In genomic region chr20:10332656-10333421, GRCh38 we compare ENCODE assay signal across 18 cellular contexts.
A peak's percentile ranks its signal among the peaks of the same experiment; 100 is the strongest.
DNase-seq lines count a peak whose midpoint lies in the region; TF ChIP-seq lines count a peak whose summit lies in the region.
"Had no signal": no experiment of that assay in that cellular context is flagged by ENCODE, and none has a peak within 500 bp of the region (broad histone marks: within the 10 kb centered on the region; RNA-seq: fewer than 3 reads in every experiment).

No MANE protein-coding gene starts in this region.

- no peaks in the 10 kb centered on the region for H3K36me3 ChIP-seq in esophagus muscularis mucosa
- H3K36me3 ChIP-seq: heart left ventricle had no signal

- no peak for TF ChIP-seq POLR2A in esophagus muscularis mucosa (IDR thresholded peaks at IDR 0.05; ENCODE audit: low read depth)

- H3K4me3 ChIP-seq in skeletal muscle cell (ENCODE audit: low read depth, low read length) (no peak overlapping the region), esophagus muscularis mucosa (no peak overlapping the region)
- H3K4me3 ChIP-seq: heart left ventricle, testis had no signal

- no peak for TF ChIP-seq CTCF in esophagus muscularis mucosa (IDR thresholded peaks at IDR 0.05)

- no peaks in the 10 kb centered on the region for H3K4me1 ChIP-seq in esophagus muscularis mucosa

- H3K9me3 ChIP-seq in esophagus muscularis mucosa, result no peaks in the 10 kb centered on the region
- H3K9me3 ChIP-seq: heart left ventricle, testis had no signal

- intact Hi-C loops in esophagus muscularis mucosa (cut with DNase I), result no loop called here

- no peak overlapping the region for H3K27ac ChIP-seq in esophagus muscularis mucosa (replicated peaks in 1 of 4)
- H3K27ac ChIP-seq: heart left ventricle had no signal

- 59% methylated on average over 4 of the region's 4 CpGs for WGBS in esophagus muscularis mucosa

- DNase-seq in NCI-H146 (lab: John Stamatoyannopoulos, UW) (peak; percentile 14), NCI-H446 treated with DMSO at 0.1 percent for 48 hours (lab: John Stamatoyannopoulos, UW) (peak; percentile 92), dedifferentiated amniotic fluid mesenchymal stem cell (ENCODE audit: extremely low spot score) (peak; percentile 78), skeletal muscle cell (ENCODE audit: low read depth) (peak; percentile 80), T-helper 9 cell (no peak), GOT3 (lab: John Stamatoyannopoulos, UW) (no peak), esophagus muscularis mucosa (ENCODE audit: extremely low spot score) (no peak)
- DNase-seq: activated CD4-positive, alpha-beta T cell treated with anti-CD3 and anti-CD28 coated beads for 4 hours; activated T-cell treated with anti-CD3 and anti-CD28 coated beads, Interleukin-2, amount 50 U/mL, for 48 hours; amniotic stem cell; effector CD8-positive, alpha-beta T cell; GF-D8; heart left ventricle; left colon; naive B cell; PC-3; right cardiac atrium; testis had no signal

- no peak for TF ChIP-seq EP300 in esophagus muscularis mucosa (IDR thresholded peaks at IDR 0.05)

- no peaks in the 10 kb centered on the region for H3K27me3 ChIP-seq in esophagus muscularis mucosa
- H3K27me3 ChIP-seq: heart left ventricle, testis had no signal

Comparison
In these comparisons a context has a peak if more than half of its experiments do, and no peak if none do; other contexts are left out.
1. DNase-seq: peak in NCI-H146 (single experiment), NCI-H446 treated with DMSO at 0.1 percent for 48 hours (single experiment), dedifferentiated amniotic fluid mesenchymal stem cell (single experiment) and skeletal muscle cell (single experiment); none in T-helper 9 cell (single experiment), GOT3 (single experiment) and esophagus muscularis mucosa (single experiment).